In the genomic region with DNA sequence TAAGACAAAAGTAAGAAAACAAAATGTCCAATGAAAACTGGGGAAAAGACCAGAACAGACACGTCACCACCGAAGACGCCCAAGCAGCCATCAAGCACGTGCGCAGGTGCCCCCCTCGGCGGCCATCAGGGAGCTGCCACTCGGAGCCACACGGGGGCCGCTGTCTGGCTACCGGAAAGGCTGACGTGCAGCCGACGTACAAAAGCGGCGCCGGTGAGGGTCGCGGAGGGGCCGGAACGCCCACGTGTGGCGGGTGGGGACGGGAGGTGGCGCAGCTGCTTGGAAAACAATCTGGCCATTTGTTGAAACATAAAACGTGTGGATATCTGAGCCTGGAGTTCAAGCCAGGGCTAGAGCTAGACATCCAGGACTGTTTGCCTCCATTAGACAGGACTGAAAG, we compare ENCODE assay signal across 14 cellular contexts.
"Had no signal": no experiment of that assay in that cellular context is flagged by ENCODE, and none has a peak within 500 bp of the region (broad histone marks: within the 10 kb centered on the region; RNA-seq: fewer than 3 reads in every experiment).

No MANE protein-coding gene starts in this region.

- H3K9me3 ChIP-seq: body of pancreas, esophagus muscularis mucosa, mucosa of descending colon, thyroid gland had no signal

- H3K36me3 ChIP-seq: esophagus muscularis mucosa, thyroid gland had no signal

- H3K4me3 ChIP-seq: body of pancreas, esophagus muscularis mucosa, mucosa of descending colon, thyroid gland had no signal

- ATAC-seq: activated CD8-positive, alpha-beta T cell treated with anti-CD3 and anti-CD28 coated beads, Interleukin-2, amount 10 ng/mL, durations not matched to agents 7 days and 5 days; body of pancreas; mucosa of descending colon; naive thymus-derived CD8-positive, alpha-beta T cell had no signal

- DNase-seq: activated CD4-positive, alpha-beta T cell treated with anti-CD3 and anti-CD28 coated beads, Interleukin-2, amount 10 ng/mL, durations not matched to agents 7 days and 5 days; activated CD8-positive, alpha-beta T cell treated with anti-CD3 and anti-CD28 coated beads, Interleukin-2, amount 10 ng/mL, durations not matched to agents 7 days and 5 days; activated naive CD4-positive, alpha-beta T cell treated with anti-CD3 and anti-CD28 coated beads for 36 hours; activated T-cell treated with anti-CD3 and anti-CD28 coated beads, Interleukin-2, amount 50 U/mL, for 24 hours; body of pancreas; dermis blood vessel endothelial cell; effector memory CD4-positive, alpha-beta T cell; mesenchymal stem cell; mucosa of descending colon; naive thymus-derived CD8-positive, alpha-beta T cell; stimulated activated naive CD4-positive, alpha-beta T cell; thyroid gland had no signal

- FAIRE-seq: endothelial cell of umbilical vein had no signal

- H3K27me3 ChIP-seq: body of pancreas, thyroid gland had no signal

- H3K4me1 ChIP-seq: body of pancreas, esophagus muscularis mucosa had no signal

- H3K27ac ChIP-seq: body of pancreas, esophagus muscularis mucosa, thyroid gland had no signal
